1 cellular context compared by ENCODE assay signal in the genomic region with DNA sequence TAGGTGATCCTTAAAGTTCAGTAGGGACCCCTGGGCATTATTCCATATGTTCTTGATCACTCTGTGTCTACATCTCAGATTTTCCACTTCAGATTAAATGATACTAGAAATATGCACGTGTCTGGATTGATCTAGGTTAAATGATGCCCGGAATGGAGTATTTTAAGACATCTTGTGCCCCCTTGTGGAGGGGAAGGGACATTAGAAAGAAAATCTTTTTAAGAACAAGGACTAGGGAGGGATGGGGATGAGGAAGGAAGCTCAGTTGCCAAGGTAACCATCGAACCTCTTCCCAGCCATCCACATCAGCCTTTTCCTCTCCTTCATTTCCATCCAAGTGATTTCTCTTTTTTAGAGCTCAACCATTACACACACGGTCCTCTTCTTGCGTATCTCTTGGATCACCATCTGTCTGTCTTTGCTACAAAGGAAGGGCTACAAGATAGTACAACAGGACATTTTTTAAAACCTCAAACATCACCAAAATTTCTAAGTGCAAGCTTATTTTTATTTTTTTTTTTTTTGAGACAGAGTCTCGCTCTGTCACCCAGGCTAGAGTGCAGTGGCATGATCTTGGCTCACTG.
TF ChIP-seq lines count a peak whose summit lies in the region.

No MANE protein-coding gene starts in this region.

TF ChIP-seq in HepG2, 621 proteins besides CTCF, POLR2A, EP300 and RAD21 (continued from another document):
- TF ChIP-seq, protein P1, sequence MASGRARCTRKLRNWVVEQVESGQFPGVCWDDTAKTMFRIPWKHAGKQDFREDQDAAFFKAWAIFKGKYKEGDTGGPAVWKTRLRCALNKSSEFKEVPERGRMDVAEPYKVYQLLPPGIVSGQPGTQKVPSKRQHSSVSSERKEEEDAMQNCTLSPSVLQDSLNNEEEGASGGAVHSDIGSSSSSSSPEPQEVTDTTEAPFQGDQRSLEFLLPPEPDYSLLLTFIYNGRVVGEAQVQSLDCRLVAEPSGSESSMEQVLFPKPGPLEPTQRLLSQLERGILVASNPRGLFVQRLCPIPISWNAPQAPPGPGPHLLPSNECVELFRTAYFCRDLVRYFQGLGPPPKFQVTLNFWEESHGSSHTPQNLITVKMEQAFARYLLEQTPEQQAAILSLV (CRISPR knock-in tag; IDR thresholded peaks at IDR 0.05; ENCODE audit: borderline replicate concordance), result no peak
- TF ChIP-seq SMC3 (IDR thresholded peaks at IDR 0.05; ENCODE audit: low read length), result peak; percentile 6; the same call in 1 of the 2 replicates
- TF ChIP-seq POGZ (CRISPR knock-in tag; IDR thresholded peaks at IDR 0.05), result no peak
TF ChIP-seq in HepG2: peak in this region for 2.
